ENCODE assay signal across 8 cellular contexts in genomic region chr1:179814513-179814838, GRCh38.
DNase-seq lines count a peak whose midpoint lies in the region; ATAC-seq, FAIRE-seq and TF ChIP-seq lines count a peak whose summit lies in the region.

No MANE protein-coding gene starts in this region.

- H3K4me2 ChIP-seq in keratinocyte (ENCODE audit: control insufficient read depth, extremely low read depth, insufficient read depth, low read depth, low read length), result peak overlapping the region; percentile 79

- TF ChIP-seq POLR2A in thyroid gland (IDR thresholded peaks at IDR 0.05), result no peak

- H3K4me1 ChIP-seq in ascending aorta, result peaks cover 3 to 10% of the 10 kb centered on the region in 2 donors
- peaks cover 10% of the 10 kb centered on the region for H3K4me1 ChIP-seq in keratinocyte (ENCODE audit: control insufficient read depth, extremely low read depth, insufficient read depth, low read length)
- H3K4me1 ChIP-seq in thyroid gland, result peaks cover 16 to 23% of the 10 kb centered on the region in 2 donors

- H3K27ac ChIP-seq in ascending aorta (no peak overlapping the region), keratinocyte (ENCODE audit: control insufficient read depth, insufficient read depth, low read length) (no peak overlapping the region), thyroid gland (peak overlapping the region; percentile 16 to 67 (median 58))

- intact Hi-C loops in ascending aorta (cut with DNase I), result loop anchor here (2.0 to 5.0 kb wide), 2 partner anchors 108 to 737 kb away; no protein-coding TSS in a partner anchor
- intact Hi-C loops in thyroid gland (cut with DNase I), result loop anchor here (10.0 kb wide), 1 partner anchor 60 kb away; the partner anchor contains the start of gene TOR1AIP2

- FAIRE-seq in keratinocyte (lab: Jason Lieb, UNC), result no peak

- H3K27me3 ChIP-seq in ascending aorta (no peaks in the 10 kb centered on the region), keratinocyte (ENCODE audit: control insufficient read depth, extremely low read depth, insufficient read depth, low read length) (peaks cover 37% of the 10 kb centered on the region), thyroid gland (no peaks in the 10 kb centered on the region)

- 1% methylated on average over 16 of the region's 16 CpGs for whole genome bisulfite sequencing in thyroid gland, 2 donors

- peaks cover 19% of the 10 kb centered on the region for H3K4me1 Mint-ChIP-seq in activated T-cell treated with anti-CD3 and anti-CD28 coated beads, Interleukin-2, amount 50 U/mL, for 4 hours (ENCODE audit: low read depth)

- no peaks in the 10 kb centered on the region for H3K9me3 ChIP-seq in ascending aorta
- H3K9me3 ChIP-seq in keratinocyte (ENCODE audit: control insufficient read depth, low read depth, low read length), result no peaks in the 10 kb centered on the region
- no peaks in the 10 kb centered on the region for H3K9me3 ChIP-seq in thyroid gland

- H3K4me3 ChIP-seq in ascending aorta (peak overlapping the region; percentile 42 to 62), keratinocyte (ENCODE audit: control insufficient read depth in 2 of 3, extremely low read depth in 1 of 3, insufficient read depth in 2 of 3, low read depth in 1 of 3, low read length in 3 of 3) (peak overlapping the region; percentile 20 to 49 (median 33)), thyroid gland (replicated peaks in 1 of 3) (peak overlapping the region in 1 of 3 donors; percentile 29)

- peak overlapping the region; percentile 26 for H3K9ac ChIP-seq in keratinocyte (ENCODE audit: control insufficient read depth, extremely low read depth, insufficient read depth, low read length)

- peaks cover 8% of the 10 kb centered on the region for H3K27me3 Mint-ChIP-seq in activated T-cell treated with anti-CD3 and anti-CD28 coated beads, Interleukin-2, amount 50 U/mL, for 4 hours (ENCODE audit: low read depth)

- H3K4me3 Mint-ChIP-seq in activated T-cell treated with anti-CD3 and anti-CD28 coated beads, Interleukin-2, amount 50 U/mL, for 4 hours, result peak overlapping the region; percentile 85

- H3K79me2 ChIP-seq in keratinocyte (ENCODE audit: control insufficient read depth, insufficient read depth, low read length), result no peaks in the 10 kb centered on the region

- H3K9me3 Mint-ChIP-seq in activated T-cell treated with anti-CD3 and anti-CD28 coated beads, Interleukin-2, amount 50 U/mL, for 4 hours, result no peaks in the 10 kb centered on the region

- ATAC-seq in activated T-cell treated with anti-CD3 and anti-CD28 coated beads, Interleukin-2, amount 50 U/mL, for 4 hours, result peak; percentile 47 to 64
- peak; percentile 46 for ATAC-seq in HG03354 (IDR thresholded peaks at IDR 0.05; ENCODE audit: poor library complexity, severe bottlenecking, unreplicated experiment)

- no peak for TF ChIP-seq CTCF in ascending aorta (IDR thresholded peaks at IDR 0.05)
- no peak for TF ChIP-seq CTCF in keratinocyte (optimal IDR thresholded peaks at IDR 0.05 in 1 of 3, IDR thresholded peaks at IDR 0.05 in 1 of 3, conservative IDR thresholded peaks at IDR 0.05 in 1 of 3; ENCODE audit: extremely low read depth in 1 of 3, insufficient read depth in 2 of 3, low read length in 3 of 3)
- no peak for TF ChIP-seq CTCF in thyroid gland (IDR thresholded peaks at IDR 0.05)

- H3K36me3 ChIP-seq in ascending aorta, result no peaks in the 10 kb centered on the region
- no peaks in the 10 kb centered on the region for H3K36me3 ChIP-seq in keratinocyte (ENCODE audit: control insufficient read depth in 2 of 2, extremely low read depth in 1 of 2, insufficient read depth in 2 of 2, low read length in 2 of 2)
- H3K36me3 ChIP-seq in thyroid gland, result no peaks in the 10 kb centered on the region

- no peaks in the 10 kb centered on the region for H3K9me1 ChIP-seq in keratinocyte (ENCODE audit: control insufficient read depth, extremely low read depth, insufficient read depth, low read length)

- H2AFZ ChIP-seq in keratinocyte (ENCODE audit: control insufficient read depth, low read length), result peak overlapping the region; percentile 67

- dilution Hi-C loops in keratinocyte (cut with MboI; ENCODE audit: extremely low pct_ligation_motif_present, low sequenced_read_pairs), result loop anchor here (25.0 kb wide), 1 partner anchor 102 kb away; no protein-coding TSS in a partner anchor

- DNase-seq in activated T-cell treated with anti-CD3 and anti-CD28 coated beads, Interleukin-2, amount 50 U/mL, for 4 hours, result no peak
- no peak for DNase-seq in activated T-cell treated with anti-CD3 and anti-CD28 coated beads, Interleukin-2, amount 50 U/mL, for 1 hour
- DNase-seq in ascending aorta (ENCODE audit: low spot score in 2 of 2), result no peak
- no peak for DNase-seq in keratinocyte (ENCODE audit: low read depth, low spot score)
- no peak for DNase-seq in thyroid gland
- no peak for DNase-seq in NK-92 treated with Interleukin-12 subunit alpha and Interleukin-12 subunit beta, amount 100 ng/mL, for 24 hours (lab: John Stamatoyannopoulos, UW)
- no peak for DNase-seq in stimulated activated CD4-positive, alpha-beta T cell treated with anti-CD3 and anti-CD28 coated beads, Interleukin-2, amount 100 ng/mL, for 48 hours

- no peaks in the 10 kb centered on the region for H4K20me1 ChIP-seq in keratinocyte (ENCODE audit: control insufficient read depth, extremely low read depth, insufficient read depth, low read length)

- H3K36me3 Mint-ChIP-seq in activated T-cell treated with anti-CD3 and anti-CD28 coated beads, Interleukin-2, amount 50 U/mL, for 4 hours (ENCODE audit: insufficient read depth), result no peaks in the 10 kb centered on the region

Comparison
In these comparisons a context has a peak if more than half of its experiments do, and no peak if none do; other contexts are left out.
1. H3K27ac ChIP-seq: peak in thyroid gland (3 of 3); none in ascending aorta (0 of 2) and keratinocyte (single experiment).